ENCODE assay signal across 8 cellular contexts in the genomic region with DNA sequence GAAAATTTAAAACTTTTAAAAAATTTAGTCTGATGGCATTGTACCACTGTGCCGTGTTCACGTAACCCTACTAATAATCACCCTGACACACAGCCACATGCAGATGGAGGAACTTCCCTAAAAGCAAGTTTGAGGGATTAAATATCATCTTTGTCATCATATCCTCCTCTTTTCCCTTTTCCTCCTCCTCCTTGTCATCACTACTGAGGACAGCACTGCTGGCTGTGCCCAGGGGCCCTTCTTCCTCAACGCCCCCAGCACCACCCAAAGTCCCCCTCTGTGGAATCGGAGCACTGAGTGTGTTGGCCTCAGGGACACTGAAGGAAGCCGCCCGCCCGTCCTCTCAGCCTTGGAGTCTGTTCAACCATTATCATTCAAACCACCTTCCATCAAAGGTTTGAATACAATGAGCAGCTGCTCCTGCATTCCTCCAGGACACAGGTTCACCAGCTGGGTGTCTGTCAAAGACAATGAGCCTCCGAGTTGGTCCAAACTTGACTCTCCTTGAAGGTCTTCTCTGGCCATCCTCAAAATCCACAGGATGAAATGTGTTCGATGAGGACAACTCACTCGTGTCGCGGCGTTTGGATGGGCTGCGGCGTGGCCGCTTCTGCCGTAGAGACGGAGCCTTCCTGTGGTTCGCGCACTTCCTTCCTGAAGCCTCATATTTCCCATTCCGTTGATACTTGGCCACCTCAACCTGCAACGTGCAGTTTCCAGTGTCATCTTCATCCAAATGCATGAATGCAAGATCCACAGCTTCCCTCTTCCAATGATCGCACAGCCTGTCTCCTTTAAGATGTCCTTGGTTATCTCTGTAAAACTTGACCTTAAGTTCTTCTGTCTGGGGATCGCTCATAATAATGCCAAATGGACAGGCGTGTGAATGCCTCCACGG. TPM values are rescaled to one million over a fixed set of nuclear protein-coding genes. Genes with fewer than 3 reads are reported as not detected.
A peak's percentile ranks its signal among the peaks of the same experiment; 100 is the strongest.
DNase-seq lines count a peak whose midpoint lies in the region; ATAC-seq and TF ChIP-seq lines count a peak whose summit lies in the region.

No MANE protein-coding gene starts in this region.

- peak; percentile 3 for ATAC-seq in upper lobe of right lung

- in situ Hi-C loops in mammary epithelial cell (cut with MboI; ENCODE audit: low sequenced_read_pairs in 2 of 2), result no loop called here

- DNase-seq in stimulated activated naive CD4-positive, alpha-beta T cell treated with Interleukin-2 at 50 U/mL for 16 hours (lab: John Stamatoyannopoulos, UW), result peak; percentile 29
- no peak for DNase-seq in stimulated activated naive CD4-positive, alpha-beta T cell (lab: John Stamatoyannopoulos, UW)
- DNase-seq in SJSA1 (ENCODE audit: low read depth in 1 of 2, low spot score in 2 of 2) (no peak), mammary epithelial cell (peak; percentile 32), upper lobe of right lung (no peak), GM03348 (ENCODE audit: low spot score) (no peak), AG20443 (ENCODE audit: low spot score) (no peak)

- BruUV-seq in mammary epithelial cell (replicated peaks; lab: Mats Ljungman, UMichigan), result no TSS peak

- TF ChIP-seq CTCF in mammary epithelial cell (conservative IDR thresholded peaks at IDR 0.05 in 1 of 2, IDR thresholded peaks at IDR 0.05 in 1 of 2; ENCODE audit: extremely low read depth in 1 of 2, insufficient read depth in 1 of 2, low read depth in 1 of 2, low read length in 2 of 2) (no peak), upper lobe of right lung (IDR thresholded peaks at IDR 0.05) (no peak)

- peak overlapping the region; percentile 96 for H2AFZ ChIP-seq in mammary epithelial cell (ENCODE audit: low read depth, low read length)

- dilution Hi-C loops in mammary epithelial cell (cut with HindIII; ENCODE audit: low sequenced_read_pairs), result no loop called here

- CTCF ChIA-PET in mammary epithelial cell (lab: Charles Lee; ENCODE audit: low non-redundant PET), result no interaction called here

- peak overlapping the region; percentile 46 for H3K4me2 ChIP-seq in mammary epithelial cell (ENCODE audit: insufficient read depth, low read depth, low read length)

- H3K4me3 ChIP-seq in SJSA1, result peak overlapping the region; percentile 6; the same call in 1 of the 2 replicates
- peak overlapping the region; percentile 20 to 57 (median 51) for H3K4me3 ChIP-seq in mammary epithelial cell (replicated peaks in 1 of 3; ENCODE audit: insufficient read depth in 1 of 3, low read depth in 2 of 3, low read length in 3 of 3)
- peak overlapping the region; percentile 44 to 94 for H3K4me3 ChIP-seq in mucosa of rectum (ENCODE audit: low read length in 2 of 2)
- H3K4me3 ChIP-seq in upper lobe of right lung, result peak overlapping the region; percentile 59

- peak overlapping the region; percentile 13 for H3K9ac ChIP-seq in mammary epithelial cell (ENCODE audit: insufficient read depth, low read length)
- peak overlapping the region; percentile 4 to 77 for H3K9ac ChIP-seq in mucosa of rectum (ENCODE audit: low read depth in 1 of 2, low read length in 2 of 2)

- H3K79me2 ChIP-seq in mammary epithelial cell (ENCODE audit: insufficient read depth, low read length), result peaks cover 15% of the 10 kb centered on the region

- peaks cover 12% of the 10 kb centered on the region for H3K36me3 ChIP-seq in SJSA1
- H3K36me3 ChIP-seq in mammary epithelial cell (ENCODE audit: insufficient read depth, low read length), result no peaks in the 10 kb centered on the region
- no peaks in the 10 kb centered on the region for H3K36me3 ChIP-seq in mucosa of rectum (ENCODE audit: control insufficient read depth in 2 of 2, insufficient read depth in 2 of 2, low read length in 2 of 2)
- H3K36me3 ChIP-seq in upper lobe of right lung, result no peaks in the 10 kb centered on the region

- intact Hi-C loops in mammary epithelial cell (cut with micrococcal nuclease) (no loop called here), upper lobe of right lung (cut with DNase I) (no loop called here)

- no peaks in the 10 kb centered on the region for H4K20me1 ChIP-seq in mammary epithelial cell (ENCODE audit: insufficient read depth, low read length)

- H3K9me3 ChIP-seq in SJSA1 (replicated peaks), result no peaks in the 10 kb centered on the region
- H3K9me3 ChIP-seq in mammary epithelial cell (replicated peaks; ENCODE audit: insufficient read depth, low read length), result no peaks in the 10 kb centered on the region
- H3K9me3 ChIP-seq in mucosa of rectum (ENCODE audit: control insufficient read depth in 2 of 2, low read length in 2 of 2), result no peaks in the 10 kb centered on the region
- no peaks in the 10 kb centered on the region for H3K9me3 ChIP-seq in upper lobe of right lung

- H3K4me1 ChIP-seq in SJSA1 (replicated peaks) (peaks cover 24% of the 10 kb centered on the region), mammary epithelial cell (ENCODE audit: insufficient read depth, low read length) (peaks cover 17% of the 10 kb centered on the region), mucosa of rectum (ENCODE audit: control insufficient read depth in 2 of 2, insufficient read depth in 2 of 2, low read length in 2 of 2) (peaks cover 22 to 32% of the 10 kb centered on the region in 2 donors), upper lobe of right lung (peaks cover 33% of the 10 kb centered on the region)

- 40% methylated on average over 23 of the region's 26 CpGs for WGBS in mammary epithelial cell (ENCODE audit: low coverage, missing lambda C conversion rate)

- H3K27ac ChIP-seq in SJSA1 (peak overlapping the region; percentile 84), mammary epithelial cell (ENCODE audit: insufficient read depth, low read depth, low read length) (peak overlapping the region; percentile 72), mucosa of rectum (ENCODE audit: low read depth in 2 of 2, low read length in 2 of 2) (peak overlapping the region; percentile 22 to 89), upper lobe of right lung (peak overlapping the region; percentile 91)

- no peaks in the 10 kb centered on the region for H3K27me3 ChIP-seq in SJSA1 (replicated peaks)
- no peaks in the 10 kb centered on the region for H3K27me3 ChIP-seq in mammary epithelial cell (ENCODE audit: insufficient read depth, low read length)
- no peaks in the 10 kb centered on the region for H3K27me3 ChIP-seq in mucosa of rectum (ENCODE audit: control insufficient read depth in 2 of 2, insufficient read depth in 2 of 2, low read length in 2 of 2)
- no peaks in the 10 kb centered on the region for H3K27me3 ChIP-seq in upper lobe of right lung

RNA-seq across cellular contexts. Expression of gene NQO2, which starts 23.3 kb away (rescaled TPM):
- 44.9 and 47.1 TPM in 2 replicates for total RNA-seq in SJSA1 (2014; rRNA removed; shearing (Covaris generic))
- total RNA-seq in mammary epithelial cell (10 to 100 TPM; 17.0 to 20.3 TPM), upper lobe of right lung (20.6 TPM)
- 25.1 TPM for polyA plus RNA-seq in mammary epithelial cell
- polyA minus RNA-seq in mammary epithelial cell, result 31.0 TPM

RNA-seq across cellular contexts. Expression of gene RIPK1, which starts 45.3 kb away (rescaled TPM):
- 12.6 and 20.2 TPM in 2 replicates for total RNA-seq in SJSA1 (2014; rRNA removed; shearing (Covaris generic))
- 10 to 100 TPM; 21.1 to 26.8 TPM for total RNA-seq in mammary epithelial cell
- polyA plus RNA-seq in mammary epithelial cell, result 13.9 TPM
- polyA minus RNA-seq in mammary epithelial cell, result 13.3 TPM
- 24.4 TPM for total RNA-seq in upper lobe of right lung

RNA-seq across cellular contexts. Expression of gene SERPINB6, which starts 51.6 kb away (rescaled TPM):
- 130 and 144 TPM in 2 replicates for total RNA-seq in SJSA1 (2014; rRNA removed; shearing (Covaris generic))
- total RNA-seq in mammary epithelial cell (10 to 100 TPM; 70.0 to 93.3 TPM), upper lobe of right lung (157 TPM)
- 82.5 TPM for polyA plus RNA-seq in mammary epithelial cell
- 123 TPM for polyA minus RNA-seq in mammary epithelial cell

Comparison
In these comparisons a context has a peak if more than half of its experiments do, and no peak if none do; other contexts are left out.
1. DNase-seq: peak in stimulated activated naive CD4-positive, alpha-beta T cell treated with Interleukin-2 at 50 U/mL for 16 hours (single experiment) and mammary epithelial cell (single experiment); none in stimulated activated naive CD4-positive, alpha-beta T cell (0 of 6), SJSA1 (0 of 2), upper lobe of right lung (single experiment), GM03348 (single experiment) and AG20443 (single experiment).
2. H3K4me3 ChIP-seq: peak in every context shown above with its lines; median percentile 69 in mucosa of rectum; 59 in upper lobe of right lung; 51 in mammary epithelial cell; 6 in SJSA1.
3. Peak in every context shown above with its lines, with median percentiles within 50 percentile points of each other: H3K27ac ChIP-seq.